Comparison of ENCODE assay signal across 24 cellular contexts in the genomic region with DNA sequence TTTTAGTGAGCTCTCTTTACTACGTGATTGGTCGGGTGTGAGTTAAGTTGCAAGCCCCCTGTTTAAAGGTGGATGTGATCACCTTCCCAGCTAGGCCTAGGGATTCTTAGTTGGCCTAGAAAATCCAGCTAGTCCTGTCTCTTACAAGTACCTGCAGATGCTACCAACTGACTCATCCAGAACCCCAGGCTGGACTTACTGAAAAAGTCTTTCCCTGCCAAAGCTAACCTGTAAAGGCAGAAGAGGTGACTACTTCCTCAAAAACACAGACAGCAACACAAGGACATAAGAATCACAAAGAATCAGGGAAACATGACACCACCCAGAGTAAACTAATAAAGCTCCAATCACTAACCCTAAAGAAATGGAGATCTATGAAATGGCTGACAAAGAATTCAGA. TPM values are rescaled to one million over a fixed set of nuclear protein-coding genes. Genes with fewer than 3 reads are reported as not detected.
A peak's percentile ranks its signal among the peaks of the same experiment; 100 is the strongest.
DNase-seq lines count a peak whose midpoint lies in the region; ATAC-seq, FAIRE-seq and TF ChIP-seq lines count a peak whose summit lies in the region.
"Had no signal": no experiment of that assay in that cellular context is flagged by ENCODE, and none has a peak within 500 bp of the region (broad histone marks: within the 10 kb centered on the region; RNA-seq: fewer than 3 reads in every experiment).

No MANE protein-coding gene starts in this region.

- no peak for TF ChIP-seq CTCF in bronchial epithelial cell (IDR thresholded peaks at IDR 0.05; ENCODE audit: insufficient read depth, low read length, severe bottlenecking)

- H3K27ac ChIP-seq in epithelial cell of prostate: no peak overlapping the region
- H3K27ac ChIP-seq: 22Rv1, BLaER1 had no signal

- FAIRE-seq in bronchial epithelial cell (lab: Jason Lieb, UNC): no peak
- FAIRE-seq: A204.1, D721Med, GM12891, GM18507, GM19239 had no signal

- DNase-seq in DMS53 (lab: John Stamatoyannopoulos, UW): peak; percentile 24
- DNase-seq in DMS53 treated with DMSO at 0.1 percent for 48 hours (lab: John Stamatoyannopoulos, UW; ENCODE audit: unreplicated experiment): no peak
- peak; percentile 46 for DNase-seq in bronchial epithelial cell (ENCODE audit: low read depth)
- DNase-seq in epithelial cell of prostate (ENCODE audit: low read depth, low spot score): peak; percentile 63
- DNase-seq in DMS 273 (lab: John Stamatoyannopoulos, UW; ENCODE audit: unreplicated experiment): no peak
- DNase-seq: CD4-positive, alpha-beta T cell; CD8-positive, alpha-beta memory T cell; DMS79; EL; GDM1 had no signal

- H3K36me3 ChIP-seq in bronchial epithelial cell (ENCODE audit: control insufficient read depth, insufficient read depth, low read length): no peaks in the 10 kb centered on the region
- H3K36me3 ChIP-seq: HAP-1 had no signal

- no peak overlapping the region for H3K4me3 ChIP-seq in bronchial epithelial cell (ENCODE audit: low read depth, low read length)
- H3K4me3 ChIP-seq: BLaER1, GM23338, HAP-1 had no signal

- no peak for ATAC-seq in GM18858 (IDR thresholded peaks at IDR 0.05; ENCODE audit: unreplicated experiment)
- ATAC-seq in GM19035 (IDR thresholded peaks at IDR 0.05; ENCODE audit: unreplicated experiment): no peak
- ATAC-seq in HG03139 (IDR thresholded peaks at IDR 0.05; ENCODE audit: unreplicated experiment): no peak
- ATAC-seq: GM23338 had no signal

- no peaks in the 10 kb centered on the region for H3K27me3 ChIP-seq in bronchial epithelial cell (ENCODE audit: control insufficient read depth, insufficient read depth, low read length)
- H3K27me3 ChIP-seq: BLaER1 had no signal

RNA-seq across cellular contexts. Expression of a gene that starts 39.1 kb away (rescaled TPM):
- total RNA-seq in bronchial epithelial cell: not detected in 2 replicates
- total RNA-seq: B cell; CD4-positive, alpha-beta T cell; CD8-positive, alpha-beta memory T cell; GM23338; H4 had no signal

Comparison
In these comparisons a context has a peak if more than half of its experiments do, and no peak if none do; other contexts are left out.
1. DNase-seq: peak in DMS53 (single experiment), bronchial epithelial cell (single experiment) and epithelial cell of prostate (single experiment); none in DMS53 treated with DMSO at 0.1 percent for 48 hours (single experiment) and DMS 273 (single experiment).